In the genomic region with DNA sequence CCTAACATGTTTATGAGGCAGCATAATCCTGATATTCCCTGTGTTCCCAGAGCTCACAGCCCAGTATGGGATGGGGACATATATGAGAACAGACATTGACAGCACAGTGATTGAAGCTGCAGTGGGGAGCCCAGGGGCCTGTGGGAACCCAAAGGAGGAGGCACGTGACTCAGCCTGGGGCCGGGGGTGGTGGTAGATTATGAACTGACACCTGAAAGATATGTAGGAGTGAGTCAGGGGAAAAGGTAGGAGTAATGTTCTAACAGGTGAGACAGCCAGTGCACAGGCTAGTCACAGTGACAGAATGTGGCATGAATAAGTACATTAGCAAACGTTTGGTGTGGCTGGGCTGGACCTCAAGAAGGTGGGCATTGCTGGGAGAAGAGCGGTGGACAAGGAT, we compare ENCODE assay signal across 2 cellular contexts.
A peak's percentile ranks its signal among the peaks of the same experiment; 100 is the strongest.
TF ChIP-seq lines count a peak whose summit lies in the region.

No MANE protein-coding gene starts in this region.

TF ChIP-seq in GM12891, 5 proteins besides CTCF, POLR2A, EP300 and RAD21:
- TF ChIP-seq SPI1 (IDR thresholded peaks at IDR 0.05; ENCODE audit: low read depth, low read length), result no peak
- no peak for TF ChIP-seq TAF1 (IDR thresholded peaks at IDR 0.05; ENCODE audit: low read depth, low read length)
- TF ChIP-seq POU2F2 (IDR thresholded peaks at IDR 0.05; ENCODE audit: low read depth, low read length), result no peak
- no peak for TF ChIP-seq POLR2AphosphoS5 (IDR thresholded peaks at IDR 0.05; ENCODE audit: low read depth, low read length)
- TF ChIP-seq PAX5 (IDR thresholded peaks at IDR 0.05; ENCODE audit: insufficient read depth, low read length, severe bottlenecking), result no peak

TF ChIP-seq in K562, 482 proteins besides CTCF, POLR2A, EP300 and RAD21:
- TF ChIP-seq CBFA2T2 (conservative IDR thresholded peaks at IDR 0.05) (peak; percentile 10; the same call in 1 of the 2 replicates), ZNF780A (CRISPR knock-in tag; IDR thresholded peaks at IDR 0.05) (no peak), TOE1 (IDR thresholded peaks at IDR 0.05; ENCODE audit: borderline replicate concordance) (peak; percentile 42; the same call in 1 of the 2 replicates), TOE1 (CRISPR knock-in tag; IDR thresholded peaks at IDR 0.05; ENCODE audit: borderline replicate concordance, low read depth) (no peak), BHLHE40 (IDR thresholded peaks at IDR 0.05; ENCODE audit: low read length) (peak; percentile 39; the same call in 1 of the 2 replicates), RAD51 (IDR thresholded peaks at IDR 0.05; ENCODE audit: borderline replicate concordance, low read depth) (peak; percentile 42; the same call in 1 of the 2 replicates), HNRNPUL1 (IDR thresholded peaks at IDR 0.05; ENCODE audit: low read length) (no peak), USF2 (CRISPR knock-in tag; IDR thresholded peaks at IDR 0.05) (peak; percentile 35)
- TF ChIP-seq, protein P1, sequence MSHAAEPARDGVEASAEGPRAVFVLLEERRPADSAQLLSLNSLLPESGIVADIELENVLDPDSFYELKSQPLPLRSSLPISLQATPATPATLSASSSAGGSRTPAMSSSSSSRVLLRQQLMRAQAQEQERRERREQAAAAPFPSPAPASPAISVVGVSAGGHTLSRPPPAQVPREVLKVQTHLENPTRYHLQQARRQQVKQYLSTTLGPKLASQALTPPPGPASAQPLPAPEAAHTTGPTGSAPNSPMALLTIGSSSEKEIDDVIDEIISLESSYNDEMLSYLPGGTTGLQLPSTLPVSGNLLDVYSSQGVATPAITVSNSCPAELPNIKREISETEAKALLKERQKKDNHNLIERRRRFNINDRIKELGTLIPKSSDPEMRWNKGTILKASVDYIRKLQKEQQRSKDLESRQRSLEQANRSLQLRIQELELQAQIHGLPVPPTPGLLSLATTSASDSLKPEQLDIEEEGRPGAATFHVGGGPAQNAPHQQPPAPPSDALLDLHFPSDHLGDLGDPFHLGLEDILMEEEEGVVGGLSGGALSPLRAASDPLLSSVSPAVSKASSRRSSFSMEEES (CRISPR knock-in tag; IDR thresholded peaks at IDR 0.05), result peak; percentile 23
